1 cellular context compared by ENCODE assay signal in genomic region chr2:216498418-216499413, GRCh38.
TF ChIP-seq lines count a peak whose summit lies in the region.

RPL37A (plus strand) TSS chr2:216498844; CDS start chr2:216498875, 31 bp downstream.

TF ChIP-seq in GM12878, 131 proteins besides CTCF, POLR2A, EP300 and RAD21 (continued from another document and continues in another):
- TF ChIP-seq, protein P1, sequence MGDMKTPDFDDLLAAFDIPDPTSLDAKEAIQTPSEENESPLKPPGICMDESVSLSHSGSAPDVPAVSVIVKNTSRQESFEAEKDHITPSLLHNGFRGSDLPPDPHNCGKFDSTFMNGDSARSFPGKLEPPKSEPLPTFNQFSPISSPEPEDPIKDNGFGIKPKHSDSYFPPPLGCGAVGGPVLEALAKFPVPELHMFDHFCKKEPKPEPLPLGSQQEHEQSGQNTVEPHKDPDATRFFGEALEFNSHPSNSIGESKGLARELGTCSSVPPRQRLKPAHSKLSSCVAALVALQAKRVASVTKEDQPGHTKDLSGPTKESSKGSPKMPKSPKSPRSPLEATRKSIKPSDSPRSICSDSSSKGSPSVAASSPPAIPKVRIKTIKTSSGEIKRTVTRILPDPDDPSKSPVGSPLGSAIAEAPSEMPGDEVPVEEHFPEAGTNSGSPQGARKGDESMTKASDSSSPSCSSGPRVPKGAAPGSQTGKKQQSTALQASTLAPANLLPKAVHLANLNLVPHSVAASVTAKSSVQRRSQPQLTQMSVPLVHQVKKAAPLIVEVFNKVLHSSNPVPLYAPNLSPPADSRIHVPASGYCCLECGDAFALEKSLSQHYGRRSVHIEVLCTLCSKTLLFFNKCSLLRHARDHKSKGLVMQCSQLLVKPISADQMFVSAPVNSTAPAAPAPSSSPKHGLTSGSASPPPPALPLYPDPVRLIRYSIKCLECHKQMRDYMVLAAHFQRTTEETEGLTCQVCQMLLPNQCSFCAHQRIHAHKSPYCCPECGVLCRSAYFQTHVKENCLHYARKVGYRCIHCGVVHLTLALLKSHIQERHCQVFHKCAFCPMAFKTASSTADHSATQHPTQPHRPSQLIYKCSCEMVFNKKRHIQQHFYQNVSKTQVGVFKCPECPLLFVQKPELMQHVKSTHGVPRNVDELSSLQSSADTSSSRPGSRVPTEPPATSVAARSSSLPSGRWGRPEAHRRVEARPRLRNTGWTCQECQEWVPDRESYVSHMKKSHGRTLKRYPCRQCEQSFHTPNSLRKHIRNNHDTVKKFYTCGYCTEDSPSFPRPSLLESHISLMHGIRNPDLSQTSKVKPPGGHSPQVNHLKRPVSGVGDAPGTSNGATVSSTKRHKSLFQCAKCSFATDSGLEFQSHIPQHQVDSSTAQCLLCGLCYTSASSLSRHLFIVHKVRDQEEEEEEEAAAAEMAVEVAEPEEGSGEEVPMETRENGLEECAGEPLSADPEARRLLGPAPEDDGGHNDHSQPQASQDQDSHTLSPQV (IDR thresholded peaks at IDR 0.05): no peak
- 0 out of 2 replicates have a peak, but pooled peaks have one; percentile 16 for TF ChIP-seq BCL11A (IDR thresholded peaks at IDR 0.05; ENCODE audit: low read depth, low read length)
- TF ChIP-seq CBX5 (IDR thresholded peaks at IDR 0.05; ENCODE audit: low read depth): peak; percentile 84
- TF ChIP-seq CEBPZ (IDR thresholded peaks at IDR 0.05; ENCODE audit: low read depth, low read length): no peak
- peak; percentile 96 for TF ChIP-seq POU2F2 (IDR thresholded peaks at IDR 0.05; ENCODE audit: borderline replicate concordance, low read depth, low read length)
- TF ChIP-seq, protein P2, sequence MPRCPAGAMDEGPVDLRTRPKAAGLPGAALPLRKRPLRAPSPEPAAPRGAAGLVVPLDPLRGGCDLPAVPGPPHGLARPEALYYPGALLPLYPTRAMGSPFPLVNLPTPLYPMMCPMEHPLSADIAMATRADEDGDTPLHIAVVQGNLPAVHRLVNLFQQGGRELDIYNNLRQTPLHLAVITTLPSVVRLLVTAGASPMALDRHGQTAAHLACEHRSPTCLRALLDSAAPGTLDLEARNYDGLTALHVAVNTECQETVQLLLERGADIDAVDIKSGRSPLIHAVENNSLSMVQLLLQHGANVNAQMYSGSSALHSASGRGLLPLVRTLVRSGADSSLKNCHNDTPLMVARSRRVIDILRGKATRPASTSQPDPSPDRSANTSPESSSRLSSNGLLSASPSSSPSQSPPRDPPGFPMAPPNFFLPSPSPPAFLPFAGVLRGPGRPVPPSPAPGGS (IDR thresholded peaks at IDR 0.05; ENCODE audit: borderline replicate concordance, insufficient read depth, low read depth, low read length, poor library complexity, severe bottlenecking): no peak
- TF ChIP-seq BMI1 (IDR thresholded peaks at IDR 0.05; ENCODE audit: borderline replicate concordance): no peak
- TF ChIP-seq TBL1XR1 (IDR thresholded peaks at IDR 0.05; ENCODE audit: low read depth, low read length): no peak
- TF ChIP-seq MLLT1 (IDR thresholded peaks at IDR 0.05): peak; percentile 83; the same call in 1 of the 2 replicates
- no peak for TF ChIP-seq STAT3 (IDR thresholded peaks at IDR 0.05; ENCODE audit: low read depth, low read length)
- TF ChIP-seq CREB1 (IDR thresholded peaks at IDR 0.05; ENCODE audit: low read depth): peak; percentile 67
- TF ChIP-seq DPF2 (IDR thresholded peaks at IDR 0.05): peak; percentile 69
- TF ChIP-seq PAX5 (IDR thresholded peaks at IDR 0.05; ENCODE audit: borderline replicate concordance, low read depth, low read length): peak; percentile 59; the same call in 1 of the 2 replicates
- TF ChIP-seq BRCA1 (IDR thresholded peaks at IDR 0.05; ENCODE audit: low read depth, low read length): no peak
- TF ChIP-seq ZBED1 (IDR thresholded peaks at IDR 0.05; ENCODE audit: borderline replicate concordance): peak; percentile 92
- TF ChIP-seq RB1 (IDR thresholded peaks at IDR 0.05; ENCODE audit: borderline replicate concordance): peak; percentile 78; the same call in 1 of the 2 replicates
- no peak for TF ChIP-seq ZNF384 (IDR thresholded peaks at IDR 0.05; ENCODE audit: borderline replicate concordance, low read depth, low read length)
- no peak for TF ChIP-seq NFXL1 (IDR thresholded peaks at IDR 0.05; ENCODE audit: borderline replicate concordance)
- TF ChIP-seq EZH2 (IDR thresholded peaks at IDR 0.05; ENCODE audit: borderline replicate concordance, control insufficient read depth, low read depth, low read length): no peak
- no peak for TF ChIP-seq SUZ12 (IDR thresholded peaks at IDR 0.05; ENCODE audit: unreplicated experiment)
- peak; percentile 82 for TF ChIP-seq ELK1 (IDR thresholded peaks at IDR 0.05; ENCODE audit: low read depth, low read length)
- TF ChIP-seq BACH1 (IDR thresholded peaks at IDR 0.05; ENCODE audit: borderline replicate concordance): peak; percentile 83
- TF ChIP-seq SIN3A (IDR thresholded peaks at IDR 0.05; ENCODE audit: low read depth, low read length): peak; percentile 68; the same call in 1 of the 2 replicates
- no peak for TF ChIP-seq ZBTB4 (CRISPR knock-in tag; IDR thresholded peaks at IDR 0.05)
- TF ChIP-seq, protein P3, sequence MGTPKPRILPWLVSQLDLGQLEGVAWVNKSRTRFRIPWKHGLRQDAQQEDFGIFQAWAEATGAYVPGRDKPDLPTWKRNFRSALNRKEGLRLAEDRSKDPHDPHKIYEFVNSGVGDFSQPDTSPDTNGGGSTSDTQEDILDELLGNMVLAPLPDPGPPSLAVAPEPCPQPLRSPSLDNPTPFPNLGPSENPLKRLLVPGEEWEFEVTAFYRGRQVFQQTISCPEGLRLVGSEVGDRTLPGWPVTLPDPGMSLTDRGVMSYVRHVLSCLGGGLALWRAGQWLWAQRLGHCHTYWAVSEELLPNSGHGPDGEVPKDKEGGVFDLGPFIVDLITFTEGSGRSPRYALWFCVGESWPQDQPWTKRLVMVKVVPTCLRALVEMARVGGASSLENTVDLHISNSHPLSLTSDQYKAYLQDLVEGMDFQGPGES (IDR thresholded peaks at IDR 0.05): no peak
- no peak for TF ChIP-seq ZBTB11 (CRISPR knock-in tag; IDR thresholded peaks at IDR 0.05)
- no peak for TF ChIP-seq SIX5 (IDR thresholded peaks at IDR 0.05; ENCODE audit: low read depth, low read length, severe bottlenecking)
- TF ChIP-seq TAF1 (IDR thresholded peaks at IDR 0.05; ENCODE audit: borderline replicate concordance, low read depth, low read length): peak; percentile 100
- no peak for TF ChIP-seq JUNB (IDR thresholded peaks at IDR 0.05)
- TF ChIP-seq, protein P4, sequence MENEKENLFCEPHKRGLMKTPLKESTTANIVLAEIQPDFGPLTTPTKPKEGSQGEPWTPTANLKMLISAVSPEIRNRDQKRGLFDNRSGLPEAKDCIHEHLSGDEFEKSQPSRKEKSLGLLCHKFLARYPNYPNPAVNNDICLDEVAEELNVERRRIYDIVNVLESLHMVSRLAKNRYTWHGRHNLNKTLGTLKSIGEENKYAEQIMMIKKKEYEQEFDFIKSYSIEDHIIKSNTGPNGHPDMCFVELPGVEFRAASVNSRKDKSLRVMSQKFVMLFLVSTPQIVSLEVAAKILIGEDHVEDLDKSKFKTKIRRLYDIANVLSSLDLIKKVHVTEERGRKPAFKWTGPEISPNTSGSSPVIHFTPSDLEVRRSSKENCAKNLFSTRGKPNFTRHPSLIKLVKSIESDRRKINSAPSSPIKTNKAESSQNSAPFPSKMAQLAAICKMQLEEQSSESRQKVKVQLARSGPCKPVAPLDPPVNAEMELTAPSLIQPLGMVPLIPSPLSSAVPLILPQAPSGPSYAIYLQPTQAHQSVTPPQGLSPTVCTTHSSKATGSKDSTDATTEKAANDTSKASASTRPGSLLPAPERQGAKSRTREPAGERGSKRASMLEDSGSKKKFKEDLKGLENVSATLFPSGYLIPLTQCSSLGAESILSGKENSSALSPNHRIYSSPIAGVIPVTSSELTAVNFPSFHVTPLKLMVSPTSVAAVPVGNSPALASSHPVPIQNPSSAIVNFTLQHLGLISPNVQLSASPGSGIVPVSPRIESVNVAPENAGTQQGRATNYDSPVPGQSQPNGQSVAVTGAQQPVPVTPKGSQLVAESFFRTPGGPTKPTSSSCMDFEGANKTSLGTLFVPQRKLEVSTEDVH (IDR thresholded peaks at IDR 0.05; ENCODE audit: low read depth, partially characterized antibody): peak; percentile 63
- no peak for TF ChIP-seq SMC3 (IDR thresholded peaks at IDR 0.05; ENCODE audit: borderline replicate concordance, low read length)
- no peak; the same call in 1 of the 2 replicates for TF ChIP-seq SREBF2 (IDR thresholded peaks at IDR 0.05; ENCODE audit: low read length)
- no peak for TF ChIP-seq PAX8 (IDR thresholded peaks at IDR 0.05)
- TF ChIP-seq RUNX3 (IDR thresholded peaks at IDR 0.05; ENCODE audit: low read length): peak; percentile 83
- TF ChIP-seq HCFC1 (IDR thresholded peaks at IDR 0.05; ENCODE audit: low read length): peak; percentile 60
